ENCODE assay signal across 24 cellular contexts in genomic region chr12:3989218-3989550, GRCh38.
DNase-seq lines count a peak whose midpoint lies in the region; ATAC-seq, FAIRE-seq and TF ChIP-seq lines count a peak whose summit lies in the region.
"Had no signal": no experiment of that assay in that cellular context is flagged by ENCODE, and none has a peak within 500 bp of the region (broad histone marks: within the 10 kb centered on the region; RNA-seq: fewer than 3 reads in every experiment).

No MANE protein-coding gene starts in this region.

- DNase-seq in activated naive CD4-positive, alpha-beta T cell treated with anti-CD3 and anti-CD28 coated beads for 36 hours, result peak; percentile 32
- no peak for DNase-seq in activated naive CD4-positive, alpha-beta T cell treated with Interleukin-2 at 50 U/mL for 16 hours
- DNase-seq in activated B cell treated with CpG ODN at 0.5 μM for 24 hours (no peak), urothelium cell line (ENCODE audit: low spot score) (no peak), HTR-8/SVneo (ENCODE audit: insufficient read length, low spot score) (no peak), NCI-H1105 treated with DMSO at 0.1 percent for 48 hours (lab: John Stamatoyannopoulos, UW) (no peak), SK-N-DZ (ENCODE audit: low spot score) (no peak)
- DNase-seq: activated CD4-positive, alpha-beta T cell treated with anti-CD3 and anti-CD28 coated beads, Interleukin-2, amount 50 U/mL, for 1 hour; activated T-cell treated with anti-CD3 and anti-CD28 coated beads for 4 hours; adrenal gland; DMS53; glutamatergic neuron; IMR-90; NCI-H748 treated with DMSO at 0.1 percent for 48 hours; stimulated activated CD4-positive, alpha-beta T cell treated with anti-CD3 and anti-CD28 coated beads, Interleukin-4, amount 100 ng/mL, for 24 hours had no signal

- no peaks in the 10 kb centered on the region for H3K9me3 Mint-ChIP-seq in activated naive CD4-positive, alpha-beta T cell treated with anti-CD3 and anti-CD28 coated beads for 36 hours
- H3K9me3 Mint-ChIP-seq in activated B cell treated with CpG ODN at 0.5 μM for 24 hours, result no peaks in the 10 kb centered on the region

- intact Hi-C loops in activated naive CD4-positive, alpha-beta T cell treated with anti-CD3 and anti-CD28 coated beads for 36 hours (cut with micrococcal nuclease), result loop anchor here (5.0 kb wide), 1 partner anchor 283 kb away; the partner anchor contains the start of gene CCND2
- intact Hi-C loops in activated B cell treated with CpG ODN at 0.5 μM for 24 hours (cut with micrococcal nuclease), result loop anchor here (2.0 kb wide), 1 partner anchor 14 kb away; no protein-coding TSS in a partner anchor

- H3K27ac ChIP-seq in mesodermal cell (ENCODE audit: low read depth, low read length, severe bottlenecking), result peak overlapping the region; percentile 11
- H3K27ac ChIP-seq: adrenal gland, breast epithelium, coronary artery, HL-60, neutrophil, vagina had no signal

- H3K4me3 Mint-ChIP-seq in activated naive CD4-positive, alpha-beta T cell treated with anti-CD3 and anti-CD28 coated beads for 36 hours, result no peak overlapping the region
- no peak overlapping the region for H3K4me3 Mint-ChIP-seq in activated B cell treated with CpG ODN at 0.5 μM for 24 hours
- H3K4me3 Mint-ChIP-seq: GM23338 had no signal

- H3K4me1 Mint-ChIP-seq in activated naive CD4-positive, alpha-beta T cell treated with anti-CD3 and anti-CD28 coated beads for 36 hours (ENCODE audit: low read depth), result peaks cover 32% of the 10 kb centered on the region
- peaks cover 15% of the 10 kb centered on the region for H3K4me1 Mint-ChIP-seq in activated B cell treated with CpG ODN at 0.5 μM for 24 hours

- H3K9me3 ChIP-seq in mesodermal cell (ENCODE audit: control insufficient read depth, low read length), result no peaks in the 10 kb centered on the region
- H3K9me3 ChIP-seq: adrenal gland, breast epithelium, neutrophil, vagina had no signal

- peaks cover 14% of the 10 kb centered on the region for H3K4me1 ChIP-seq in mesodermal cell (ENCODE audit: control insufficient read depth, insufficient read depth, low read length, poor library complexity, severe bottlenecking)
- H3K4me1 ChIP-seq: adrenal gland, breast epithelium, vagina had no signal

- POLR2A ChIA-PET in activated B cell treated with CpG ODN at 0.5 μM for 24 hours (lab: Charles Lee), result interaction anchor here (1.1 to 2.1 kb wide), 3 partner anchors 128 to 288 kb away, joined by 4 to 6 read pairs (median 5); no protein-coding TSS in a partner anchor

- no peaks in the 10 kb centered on the region for H3K36me3 Mint-ChIP-seq in activated naive CD4-positive, alpha-beta T cell treated with anti-CD3 and anti-CD28 coated beads for 36 hours (ENCODE audit: low read depth)
- H3K36me3 Mint-ChIP-seq in activated B cell treated with CpG ODN at 0.5 μM for 24 hours (ENCODE audit: low read depth), result no peaks in the 10 kb centered on the region
- H3K36me3 Mint-ChIP-seq: CD14-positive monocyte had no signal

- no peak overlapping the region for H3K4me3 ChIP-seq in mesodermal cell (ENCODE audit: extremely low read depth, insufficient read depth, low read length, poor library complexity, severe bottlenecking)
- H3K4me3 ChIP-seq: adrenal gland, breast epithelium, coronary artery, GM23338, vagina had no signal

- no peaks in the 10 kb centered on the region for H3K27me3 Mint-ChIP-seq in activated naive CD4-positive, alpha-beta T cell treated with anti-CD3 and anti-CD28 coated beads for 36 hours (ENCODE audit: low read depth)
- H3K27me3 Mint-ChIP-seq in activated B cell treated with CpG ODN at 0.5 μM for 24 hours, result no peaks in the 10 kb centered on the region

- WGBS in mesodermal cell (ENCODE audit: insufficient coverage in 2 of 2), 2 experiments, result 76 to 86% methylated on average over 1 to 2 of the region's 2 CpGs

- CTCF ChIA-PET in activated naive CD4-positive, alpha-beta T cell treated with anti-CD3 and anti-CD28 coated beads for 36 hours (lab: Charles Lee), result interaction anchor here (0.7 to 4.1 kb wide), 7 partner anchors 9 to 288 kb away, joined by 3 to 44 read pairs (median 5); no protein-coding TSS in a partner anchor
- CTCF ChIA-PET in activated B cell treated with CpG ODN at 0.5 μM for 24 hours (lab: Charles Lee), result interaction anchor here (1.9 to 2.1 kb wide), 2 partner anchors 9 to 287 kb away, joined by 7 to 12 read pairs; no protein-coding TSS in a partner anchor

- no peak for TF ChIP-seq CTCF in activated B cell treated with CpG ODN at 0.5 μM for 24 hours (IDR thresholded peaks at IDR 0.05)

- FAIRE-seq in urothelium cell line (lab: Jason Lieb, UNC) (peak; percentile 13), HTR-8/SVneo (lab: Jason Lieb, UNC) (no peak)
- FAIRE-seq: GM12892 had no signal

- ATAC-seq in activated B cell treated with CpG ODN at 0.5 μM for 24 hours (ENCODE audit: low read depth), result no peak
- ATAC-seq: GM23338 had no signal

- peak overlapping the region; percentile 25 for H3K27ac Mint-ChIP-seq in activated naive CD4-positive, alpha-beta T cell treated with anti-CD3 and anti-CD28 coated beads for 36 hours
- peak overlapping the region; percentile 30 for H3K27ac Mint-ChIP-seq in activated B cell treated with CpG ODN at 0.5 μM for 24 hours
- H3K27ac Mint-ChIP-seq: GM23338 had no signal

- H3K36me3 ChIP-seq in mesodermal cell (ENCODE audit: control insufficient read depth, insufficient read depth, low read length), result no peaks in the 10 kb centered on the region
- H3K36me3 ChIP-seq: adrenal gland, breast epithelium, neutrophil, vagina had no signal
